In the genomic region with DNA sequence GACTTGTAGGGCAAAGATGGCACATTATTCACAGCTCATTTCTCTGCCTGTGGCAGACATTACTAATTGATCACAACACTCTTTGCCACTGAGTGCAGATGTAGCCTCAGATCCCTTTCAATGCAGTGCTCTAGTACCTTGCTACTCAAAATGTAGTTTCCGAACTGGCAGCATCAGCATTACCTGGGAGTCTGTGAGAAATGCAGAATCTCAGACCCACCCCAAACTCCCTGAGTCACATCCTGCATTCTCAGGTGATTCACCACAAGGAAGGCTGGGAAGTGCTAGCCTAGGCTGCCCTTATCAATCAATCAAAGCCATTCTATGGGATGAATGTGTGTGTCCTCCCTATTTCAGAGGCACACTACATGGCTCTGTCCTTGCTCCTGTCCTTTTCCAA, we compare ENCODE assay signal across 19 cellular contexts. TPM values are rescaled to one million over a fixed set of nuclear protein-coding genes. Genes with fewer than 3 reads are reported as not detected.
DNase-seq lines count a peak whose midpoint lies in the region; ATAC-seq, FAIRE-seq and TF ChIP-seq lines count a peak whose summit lies in the region.
"Had no signal": no experiment of that assay in that cellular context is flagged by ENCODE, and none has a peak within 500 bp of the region (broad histone marks: within the 10 kb centered on the region; RNA-seq: fewer than 3 reads in every experiment).

No MANE protein-coding gene starts in this region.

- H3K4me3 ChIP-seq in MG63 (no peak overlapping the region), GM12878 (no peak overlapping the region)
- H3K4me3 ChIP-seq: cardiac muscle cell, prostate gland, tibial nerve had no signal

- H3K4me2 ChIP-seq in GM12878 (ENCODE audit: control insufficient read depth, insufficient read depth), result no peak overlapping the region

- WGBS in GM12878 (ENCODE audit: insufficient coverage, insufficient replicate concordance, low lambda C conversion rate, missing lambda C conversion rate), result 0% methylated on average over 1 of the region's 1 CpG

- DNase-seq in ELR (ENCODE audit: low read depth), result peak; percentile 81
- peak; percentile 25 for DNase-seq in MG63
- no peak for DNase-seq in GM12878 (ENCODE audit: low read depth, low spot score)
- no peak for DNase-seq in left colon
- no peak for DNase-seq in NCI-H524 treated with DMSO at 0.1 percent for 48 hours (lab: John Stamatoyannopoulos, UW)
- DNase-seq: activated B cell treated with CpG ODN at 0.5 μM for 24 hours; activated CD8-positive, alpha-beta memory T cell treated with anti-CD3 and anti-CD28 coated beads, Interleukin-2, amount 10 ng/mL, durations not matched to agents 7 days and 5 days; activated naive CD4-positive, alpha-beta T cell treated with anti-CD3 and anti-CD28 coated beads for 36 hours; AML-193; DMS79; effector memory CD4-positive, alpha-beta T cell; Karpas-422; NCI-H1930 had no signal

- no peak for TF ChIP-seq EP300 in GM12878 (IDR thresholded peaks at IDR 0.05; ENCODE audit: borderline replicate concordance in 1 of 2, control insufficient read depth in 1 of 2, low read depth in 2 of 2, low read length in 2 of 2)

- BruUV-seq in GM12878 (replicated peaks; lab: Mats Ljungman, UMichigan), result no TSS peak

- CTCF ChIA-PET in GM12878 (lab: Yijun Ruan, JAX), result interaction anchor here (1.1 to 2.3 kb wide), 2 partner anchors 7 to 12 kb away, joined by 3 to 6 read pairs; no protein-coding TSS in a partner anchor

- POLR2A ChIA-PET in GM12878 (lab: Charles Lee), result interaction anchor here (1.1 kb wide), 1 partner anchor 19 kb away, joined by 6 read pairs; no protein-coding TSS in a partner anchor

- no peak overlapping the region for H3K9ac ChIP-seq in GM12878 (ENCODE audit: control insufficient read depth, insufficient read depth, low read length)

- H4K20me1 ChIP-seq in GM12878 (ENCODE audit: control insufficient read depth, insufficient read depth), result no peaks in the 10 kb centered on the region

- intact Hi-C loops in GM12878 (cut with micrococcal nuclease; ENCODE audit: unreplicated experiment), result no loop called here
- intact Hi-C loops in left colon (cut with DNase I, micrococcal nuclease), result no loop called here

- no peak for TF ChIP-seq RAD21 in GM12878 (IDR thresholded peaks at IDR 0.05; ENCODE audit: insufficient read depth, low read depth, low read length)

- no peak for TF ChIP-seq POLR2A in GM12878 (IDR thresholded peaks at IDR 0.05; ENCODE audit: low read depth, low read length)

- H3K79me2 ChIP-seq in GM12878 (ENCODE audit: control insufficient read depth, insufficient read depth, low read length), result no peaks in the 10 kb centered on the region

- ATAC-seq in GM12878 (peak; percentile 32), left colon (peak; percentile 26), GM21786 (IDR thresholded peaks at IDR 0.05; ENCODE audit: unreplicated experiment) (no peak), GM21529 (IDR thresholded peaks at IDR 0.05; ENCODE audit: unreplicated experiment) (no peak), GM19467 (IDR thresholded peaks at IDR 0.05; ENCODE audit: unreplicated experiment) (no peak)
- ATAC-seq: activated CD8-positive, alpha-beta memory T cell treated with anti-CD3 and anti-CD28 coated beads, Interleukin-2, amount 10 ng/mL, durations not matched to agents 7 days and 5 days had no signal

- no peak for TF ChIP-seq CTCF in GM12878 (IDR thresholded peaks at IDR 0.05 in 2 of 3, conservative IDR thresholded peaks at IDR 0.05 in 1 of 3; ENCODE audit: control insufficient read depth in 2 of 3, extremely low read depth in 1 of 3, insufficient read depth in 1 of 3, low read depth in 3 of 3, low read length in 3 of 3)

- H3K4me1 ChIP-seq in GM12878 (ENCODE audit: control insufficient read depth, insufficient read depth, low read length), result peaks cover 4% of the 10 kb centered on the region; the same call in 1 of the 2 replicates
- H3K4me1 ChIP-seq: prostate gland had no signal

- in situ Hi-C loops in GM12878 (cut with MboI), result no loop called here

- H3K9me3 ChIP-seq in MG63 (no peaks in the 10 kb centered on the region), GM12878 (replicated peaks; ENCODE audit: control insufficient read depth, insufficient read depth, low read length) (no peaks in the 10 kb centered on the region)
- H3K9me3 ChIP-seq: prostate gland, tibial nerve had no signal

- H3K27me3 ChIP-seq in MG63 (no peaks in the 10 kb centered on the region), GM12878 (replicated peaks in 1 of 2; ENCODE audit: control insufficient read depth in 2 of 2, insufficient read depth in 2 of 2, low read length in 1 of 2) (peaks cover 0 to 4% of the 10 kb centered on the region in 2 experiments; a peak in 1 of 4 replicates)
- H3K27me3 ChIP-seq: cardiac muscle cell, tibial nerve had no signal

- RAD21 ChIA-PET in GM12878 (lab: Charles Lee; ENCODE audit: unreplicated experiment), result no interaction called here

- no peak overlapping the region for H2AFZ ChIP-seq in GM12878 (ENCODE audit: control insufficient read depth, low read depth, low read length)

- H3K27ac ChIP-seq in GM12878 (ENCODE audit: control insufficient read depth, insufficient read depth), result no peak overlapping the region
- H3K27ac ChIP-seq: cardiac muscle cell, prostate gland, tibial nerve had no signal

- no peak for FAIRE-seq in GM12878 (lab: Jason Lieb, UNC)

- no peaks in the 10 kb centered on the region for H3K36me3 ChIP-seq in MG63
- no peaks in the 10 kb centered on the region for H3K36me3 ChIP-seq in GM12878 (ENCODE audit: control insufficient read depth in 2 of 2, insufficient read depth in 2 of 2, low read length in 1 of 2)
- H3K36me3 ChIP-seq: cardiac muscle cell, prostate gland had no signal

- SMC1A ChIA-PET in GM12878 (lab: Charles Lee; ENCODE audit: uncharacterized antibody, unreplicated experiment), result interaction anchor here (1.4 kb wide), 1 partner anchor 38 kb away, joined by 3 read pairs; no protein-coding TSS in a partner anchor

RNA-seq across cellular contexts. Expression of a gene that starts 51.7 kb away (rescaled TPM):
- 69.9 and 72.2 TPM in 2 replicates for total RNA-seq in MG63 (2014; rRNA removed; shearing (Covaris generic); ENCODE audit: low replicate concordance)
- 48.5 and 48.6 TPM in 2 replicates for total RNA-seq in GM12878 (2013; cell fraction: nucleolus; rRNA removed)
- total RNA-seq in GM12878 (2014; rRNA removed) (139 and 176 TPM in 2 replicates), GM12878 (2014; rRNA removed; fragmentation: Illumina TruSeq; extraction: Trizol) (102 and 105 TPM in 2 replicates), GM12878 (2021) (81.7 and 82.4 TPM in 2 replicates), left colon (10 to 100 TPM; 64.3 to 81.4 TPM)
- 55.1 TPM for polyA plus RNA-seq in GM12878 (2011; ENCODE audit: low read depth)
- polyA plus RNA-seq in GM12878 (2011; rRNA removed) (131 and 151 TPM in 2 replicates), GM12878 (2014; fragmentation: Illumina TruSeq; extraction: Trizol) (129 and 150 TPM in 2 replicates), GM12878 (2014; fragmentation: Nextera tagmentation; extraction: Ambion mirVana) (10 to 100 TPM; 53.0 to 69.1 TPM), GM12878 (2014; rRNA removed) (141 and 157 TPM in 2 replicates), GM12878 (2016; fragmentation: Nextera tagmentation; extraction: Ambion mirVana) (100 to 1,000 TPM; 183 to 185 TPM)
- polyA plus RNA-seq in GM12878 (2011; cell fraction: cytosol; rRNA removed), result 99.3 and 105 TPM in 2 replicates
- polyA plus RNA-seq in GM12878 (2011; cell fraction: nucleus; rRNA removed), result 32.1 and 46.0 TPM in 2 replicates
- 72.7 and 77.3 TPM in 2 replicates for polyA plus RNA-seq in GM12878 (2012)
- 38.9 and 49.5 TPM in 2 replicates for polyA minus RNA-seq in GM12878 (2011; rRNA and poly(A)+ RNA removed)
- 17.6 and 21.7 TPM in 2 replicates for polyA minus RNA-seq in GM12878 (2011; cell fraction: cytosol; rRNA and poly(A)+ RNA removed)
- polyA minus RNA-seq in GM12878 (2011; cell fraction: nucleus; rRNA and poly(A)+ RNA removed), result 10.4 and 10.6 TPM in 2 replicates

RNA-seq across cellular contexts. Expression of a gene that starts 58.5 kb away (rescaled TPM):
- total RNA-seq in MG63 (2014; rRNA removed; shearing (Covaris generic); ENCODE audit: low replicate concordance), result 185 and 256 TPM in 2 replicates
- total RNA-seq in GM12878 (2013; cell fraction: nucleolus; rRNA removed), result 68.2 and 72.6 TPM in 2 replicates
- total RNA-seq in GM12878 (2014; rRNA removed), result 493 and 526 TPM in 2 replicates
- 470 and 509 TPM in 2 replicates for total RNA-seq in GM12878 (2014; rRNA removed; fragmentation: Illumina TruSeq; extraction: Trizol)
- total RNA-seq in GM12878 (2021), result 389 and 402 TPM in 2 replicates
- 175 TPM for polyA plus RNA-seq in GM12878 (2011; ENCODE audit: low read depth)
- polyA plus RNA-seq in GM12878 (2011; rRNA removed), result 565 and 738 TPM in 2 replicates
- 683 and 744 TPM in 2 replicates for polyA plus RNA-seq in GM12878 (2011; cell fraction: cytosol; rRNA removed)
- polyA plus RNA-seq in GM12878 (2011; cell fraction: nucleus; rRNA removed), result 317 and 447 TPM in 2 replicates
- 215 and 236 TPM in 2 replicates for polyA plus RNA-seq in GM12878 (2012)
- polyA plus RNA-seq in GM12878 (2014; fragmentation: Illumina TruSeq; extraction: Trizol), result 459 and 487 TPM in 2 replicates
- polyA plus RNA-seq in GM12878 (2014; fragmentation: Nextera tagmentation; extraction: Ambion mirVana), result 100 to 1,000 TPM; 651 to 694 TPM
- 464 and 516 TPM in 2 replicates for polyA plus RNA-seq in GM12878 (2014; rRNA removed)
- 100 to 1,000 TPM; 568 to 618 TPM for polyA plus RNA-seq in GM12878 (2016; fragmentation: Nextera tagmentation; extraction: Ambion mirVana)
- polyA minus RNA-seq in GM12878 (2011; rRNA and poly(A)+ RNA removed), result 328 and 409 TPM in 2 replicates
- polyA minus RNA-seq in GM12878 (2011; cell fraction: cytosol; rRNA and poly(A)+ RNA removed), result 236 and 284 TPM in 2 replicates
- polyA minus RNA-seq in GM12878 (2011; cell fraction: nucleus; rRNA and poly(A)+ RNA removed), result 83.2 and 141 TPM in 2 replicates
- 10 to 100 TPM; 47.9 to 61.5 TPM for total RNA-seq in left colon

RNA-seq across cellular contexts. Expression of a gene that starts 59.9 kb away (rescaled TPM):
- total RNA-seq in MG63 (2014; rRNA removed; shearing (Covaris generic); ENCODE audit: low replicate concordance), result 5.1 and 5.9 TPM in 2 replicates
- total RNA-seq in GM12878 (2013; cell fraction: nucleolus; rRNA removed), result 293 and 316 TPM in 2 replicates
- total RNA-seq in GM12878 (2014; rRNA removed), result 42.6 and 44.8 TPM in 2 replicates
- 28.3 and 29.4 TPM in 2 replicates for total RNA-seq in GM12878 (2014; rRNA removed; fragmentation: Illumina TruSeq; extraction: Trizol)
- total RNA-seq in GM12878 (2021), result 51.7 and 56.1 TPM in 2 replicates
- 11.1 TPM for polyA plus RNA-seq in GM12878 (2011; ENCODE audit: low read depth)
- 28.5 and 38.9 TPM in 2 replicates for polyA plus RNA-seq in GM12878 (2011; rRNA removed)
- 31.9 and 39.7 TPM in 2 replicates for polyA plus RNA-seq in GM12878 (2011; cell fraction: cytosol; rRNA removed)
- 84.7 and 104 TPM in 2 replicates for polyA plus RNA-seq in GM12878 (2011; cell fraction: nucleus; rRNA removed)
- 12.0 and 13.0 TPM in 2 replicates for polyA plus RNA-seq in GM12878 (2012)
- polyA plus RNA-seq in GM12878 (2014; fragmentation: Illumina TruSeq; extraction: Trizol), result 46.2 and 46.3 TPM in 2 replicates
- 1 to 10 TPM; 4.4 to 5.9 TPM for polyA plus RNA-seq in GM12878 (2014; fragmentation: Nextera tagmentation; extraction: Ambion mirVana)
- polyA plus RNA-seq in GM12878 (2014; rRNA removed), result 39.3 and 44.0 TPM in 2 replicates
- 10 to 100 TPM; 29.3 to 32.2 TPM for polyA plus RNA-seq in GM12878 (2016; fragmentation: Nextera tagmentation; extraction: Ambion mirVana)
- 58.9 and 61.7 TPM in 2 replicates for polyA minus RNA-seq in GM12878 (2011; rRNA and poly(A)+ RNA removed)
- 13.8 and 14.7 TPM in 2 replicates for polyA minus RNA-seq in GM12878 (2011; cell fraction: cytosol; rRNA and poly(A)+ RNA removed)
- polyA minus RNA-seq in GM12878 (2011; cell fraction: nucleus; rRNA and poly(A)+ RNA removed), result 42.1 and 54.6 TPM in 2 replicates
- 10 to 100 TPM in 1 of 2 donors, 1 to 10 TPM in 1; 6.5 to 10.1 TPM for total RNA-seq in left colon

Comparison
In these comparisons a context has a peak if more than half of its experiments do, and no peak if none do; other contexts are left out.
1. DNase-seq: peak in ELR (single experiment) and MG63 (single experiment); none in GM12878 (single experiment), left colon (0 of 2) and NCI-H524 treated with DMSO at 0.1 percent for 48 hours (single experiment).
2. ATAC-seq: peak in GM12878 (single experiment) and left colon (single experiment); none in GM21786 (single experiment), GM21529 (single experiment) and GM19467 (single experiment).